Comparison of ENCODE assay signal across 12 cellular contexts in the genomic region with DNA sequence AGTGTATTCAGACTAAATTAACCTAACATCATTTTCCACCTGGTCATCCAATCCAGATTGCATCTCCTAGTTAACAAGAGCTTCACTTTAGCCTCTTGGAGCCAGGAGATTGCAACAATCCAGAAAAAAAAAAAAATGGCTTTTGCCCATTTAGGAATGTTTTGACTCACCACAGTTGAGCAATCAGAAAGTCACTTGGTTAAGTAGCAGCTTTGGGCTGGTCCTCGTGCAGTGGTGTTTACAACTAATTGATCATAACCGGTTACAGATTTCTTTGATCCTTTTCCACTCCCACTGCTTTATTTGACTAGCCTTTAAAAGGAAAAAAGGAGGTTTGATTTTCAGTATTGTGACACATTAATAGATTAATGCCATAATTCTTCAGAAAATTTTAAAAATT.
DNase-seq lines count a peak whose midpoint lies in the region; ATAC-seq and TF ChIP-seq lines count a peak whose summit lies in the region.
"Had no signal": no experiment of that assay in that cellular context is flagged by ENCODE, and none has a peak within 500 bp of the region (broad histone marks: within the 10 kb centered on the region; RNA-seq: fewer than 3 reads in every experiment).

No MANE protein-coding gene starts in this region.

- H3K27ac ChIP-seq in ACC112 (ENCODE audit: low read depth, low read length) = no peak overlapping the region
- no peak overlapping the region for H3K27ac ChIP-seq in prostate gland

- H3K4me3 Mint-ChIP-seq in HFFc6 (no peak overlapping the region), chondrocyte (ENCODE audit: unreplicated experiment) (no peak overlapping the region)
- H3K4me3 Mint-ChIP-seq: activated T-helper 1 cell treated with anti-CD3 and anti-CD28 coated beads, Interleukin-12 subunit alpha, Interleukin-12 subunit beta, Interleukin-2, Interleukin-4 antibody, amounts not matched to agents 30 ng/mL and 10 ng/mL and 1 ng/mL, durations not matched to agents 14 hours and 24 hours and 36 hours; naive thymus-derived CD4-positive, alpha-beta T cell had no signal

- ATAC-seq in GM18517 (IDR thresholded peaks at IDR 0.05; ENCODE audit: unreplicated experiment) = no peak
- ATAC-seq: naive thymus-derived CD4-positive, alpha-beta T cell had no signal

- 19% methylated on average over 2 of the region's 2 CpGs for WGBS in prostate gland

- no peaks in the 10 kb centered on the region for H3K9me3 Mint-ChIP-seq in HFFc6
- H3K9me3 Mint-ChIP-seq in chondrocyte (ENCODE audit: low read depth) = no peaks in the 10 kb centered on the region
- H3K9me3 Mint-ChIP-seq: activated T-helper 1 cell treated with anti-CD3 and anti-CD28 coated beads, Interleukin-12 subunit alpha, Interleukin-12 subunit beta, Interleukin-2, Interleukin-4 antibody, amounts not matched to agents 30 ng/mL and 10 ng/mL and 1 ng/mL, durations not matched to agents 14 hours and 24 hours and 36 hours had no signal

- no peaks in the 10 kb centered on the region for H3K36me3 ChIP-seq in ACC112 (ENCODE audit: insufficient read depth, low read length)
- H3K36me3 ChIP-seq in prostate gland = no peaks in the 10 kb centered on the region

- H3K9me3 ChIP-seq in prostate gland = no peaks in the 10 kb centered on the region

- H3K36me3 Mint-ChIP-seq in HFFc6 (ENCODE audit: low read depth) (no peaks in the 10 kb centered on the region), chondrocyte (ENCODE audit: low read depth) (no peaks in the 10 kb centered on the region)
- H3K36me3 Mint-ChIP-seq: naive thymus-derived CD4-positive, alpha-beta T cell had no signal

- intact Hi-C loops in prostate gland (cut with DNase I) = no loop called here

- no peak for TF ChIP-seq CTCF in HFFc6 (IDR thresholded peaks at IDR 0.05)
- TF ChIP-seq CTCF in prostate gland (IDR thresholded peaks at IDR 0.05) = no peak
- no peak for TF ChIP-seq CTCF in chondrocyte (IDR thresholded peaks at IDR 0.05)

- H3K27me3 ChIP-seq in ACC112 (ENCODE audit: insufficient read depth, low read length) = no peaks in the 10 kb centered on the region
- no peaks in the 10 kb centered on the region for H3K27me3 ChIP-seq in prostate gland (replicated peaks; ENCODE audit: insufficient read depth)

- H3K27me3 Mint-ChIP-seq in HFFc6 (ENCODE audit: insufficient read depth) (peaks cover 2% of the 10 kb centered on the region; the same call in 1 of the 2 replicates), chondrocyte (ENCODE audit: low read depth) (no peaks in the 10 kb centered on the region)

- DNase-seq in HFFc6 (peak; percentile 77), SW 1271 (lab: John Stamatoyannopoulos, UW) (peak; percentile 37 to 54), iris pigment epithelial cell (ENCODE audit: low read depth) (peak; percentile 91), prostate gland (ENCODE audit: low spot score) (no peak), chondrocyte (ENCODE audit: low spot score) (no peak)
- DNase-seq in activated CD4-positive, alpha-beta T cell treated with anti-CD3 and anti-CD28 coated beads, Interleukin-2, amount 50 U/mL, for 1 hour = no peak
- DNase-seq: naive thymus-derived CD4-positive, alpha-beta T cell; NCI-H2107; T-helper 2 cell had no signal

- H3K79me2 ChIP-seq in ACC112 (ENCODE audit: control insufficient read depth, insufficient read depth, low read length, unreplicated experiment) = no peaks in the 10 kb centered on the region

- H3K4me1 ChIP-seq in ACC112 (ENCODE audit: control insufficient read depth, insufficient read depth, low read length, unreplicated experiment) = peaks cover 19% of the 10 kb centered on the region
- no peaks in the 10 kb centered on the region for H3K4me1 ChIP-seq in prostate gland (replicated peaks)

- peak overlapping the region; percentile 4 for H3K27ac Mint-ChIP-seq in HFFc6
- H3K27ac Mint-ChIP-seq in chondrocyte (ENCODE audit: unreplicated experiment) = no peak overlapping the region
- H3K27ac Mint-ChIP-seq: activated T-helper 1 cell treated with anti-CD3 and anti-CD28 coated beads, Interleukin-12 subunit alpha, Interleukin-12 subunit beta, Interleukin-2, Interleukin-4 antibody, amounts not matched to agents 30 ng/mL and 10 ng/mL and 1 ng/mL, durations not matched to agents 14 hours and 24 hours and 36 hours; naive thymus-derived CD4-positive, alpha-beta T cell had no signal

- H3K4me1 Mint-ChIP-seq in HFFc6 (ENCODE audit: low read depth) (peaks cover 41% of the 10 kb centered on the region), chondrocyte (ENCODE audit: low read depth) (peaks cover 10% of the 10 kb centered on the region)
- H3K4me1 Mint-ChIP-seq: naive thymus-derived CD4-positive, alpha-beta T cell had no signal

- no peak overlapping the region for H3K4me3 ChIP-seq in ACC112 (ENCODE audit: low read depth, low read length)
- no peak overlapping the region for H3K4me3 ChIP-seq in prostate gland

- no peak for TF ChIP-seq POLR2A in prostate gland (IDR thresholded peaks at IDR 0.05)

- peak overlapping the region; percentile 6 for H2AFZ ChIP-seq in ACC112 (ENCODE audit: low read length, unreplicated experiment)

Comparison
In these comparisons a context has a peak if more than half of its experiments do, and no peak if none do; other contexts are left out.
1. DNase-seq: peak in HFFc6 (single experiment), SW 1271 (2 of 2) and iris pigment epithelial cell (single experiment); none in prostate gland (single experiment), activated CD4-positive, alpha-beta T cell treated with anti-CD3 and anti-CD28 coated beads, Interleukin-2, amount 50 U/mL, for 1 hour (single experiment) and chondrocyte (single experiment).